In genomic region chr7:158354861-158355260, GRCh38 we compare ENCODE assay signal across 6 cellular contexts.
"Had no signal": no experiment of that assay in that cellular context is flagged by ENCODE, and none has a peak within 500 bp of the region (broad histone marks: within the 10 kb centered on the region; RNA-seq: fewer than 3 reads in every experiment).

No MANE protein-coding gene starts in this region.

- H3K9me3 ChIP-seq: HAP-1 had no signal

- H3K36me3 ChIP-seq: HAP-1 had no signal

- DNase-seq: GOT3, HCEC 1CT, HFFc6 had no signal

- H3K4me1 ChIP-seq: HAP-1 had no signal

- H3K4me3 ChIP-seq: GM23248, GM23338, HAP-1 had no signal

- H3K27ac ChIP-seq: GM23248 had no signal
